In genomic region chr1:147083919-147084272, GRCh38 we compare ENCODE assay signal across 10 cellular contexts.
DNase-seq lines count a peak whose midpoint lies in the region; ATAC-seq and TF ChIP-seq lines count a peak whose summit lies in the region.
"Had no signal": no experiment of that assay in that cellular context is flagged by ENCODE, and none has a peak within 500 bp of the region (broad histone marks: within the 10 kb centered on the region; RNA-seq: fewer than 3 reads in every experiment).

No MANE protein-coding gene starts in this region.

- H3K27me3 ChIP-seq in iPS-20b (ENCODE audit: insufficient read depth, low read length) = peaks cover 71% of the 10 kb centered on the region
- peaks cover 4 to 66% (median 26%) of the 10 kb centered on the region in 3 donors for H3K27me3 ChIP-seq in stomach
- H3K27me3 ChIP-seq in PC-3 (ENCODE audit: low read length) = no peaks in the 10 kb centered on the region

- H3K27ac ChIP-seq in iPS-20b (ENCODE audit: low read length) (no peak overlapping the region), stomach (peak overlapping the region in 4 of 5 donors; percentile 10 to 76 (median 34)), PC-3 (ENCODE audit: low read length) (no peak overlapping the region)
- H3K27ac ChIP-seq: thyroid gland had no signal

- no peak for DNase-seq in activated CD4-positive, alpha-beta T cell treated with anti-CD3 and anti-CD28 coated beads for 36 hours
- DNase-seq in activated CD4-positive, alpha-beta T cell treated with anti-CD3 and anti-CD28 coated beads, Interleukin-2, amount 50 U/mL, for 1 hour = no peak
- no peak for DNase-seq in activated CD8-positive, alpha-beta T cell treated with anti-CD3 and anti-CD28 coated beads for 36 hours
- DNase-seq in stomach (no peak), PC-3 (no peak), epidermal melanocyte (ENCODE audit: insufficient read length, low spot score) (no peak), glomerular visceral epithelial cell (ENCODE audit: extremely low spot score) (no peak)
- DNase-seq: COR-L47 had no signal

- POLR2A ChIA-PET in activated CD4-positive, alpha-beta T cell treated with anti-CD3 and anti-CD28 coated beads for 36 hours (lab: Charles Lee) = interaction anchor here (0.7 to 2.2 kb wide), 30 partner anchors 8 to 1619 kb away, joined by 3 to 41 read pairs (median 6); partner anchors contain the start of genes BCL9, CHD1L and PRKAB2
- POLR2A ChIA-PET in activated CD8-positive, alpha-beta T cell treated with anti-CD3 and anti-CD28 coated beads for 36 hours (lab: Charles Lee) = interaction anchor here (0.6 to 2.1 kb wide), 42 partner anchors 8 to 1251 kb away, joined by 3 to 76 read pairs (median 5); partner anchors contain the start of genes BCL9, CHD1L, FMO5 and PRKAB2
- POLR2A ChIA-PET in PC-3 (lab: Charles Lee; ENCODE audit: unreplicated experiment) = no interaction called here

- BruUV-seq in PC-3 (replicated peaks; lab: Mats Ljungman, UMichigan) = no TSS peak

- no peak for TF ChIP-seq EP300 in stomach (IDR thresholded peaks at IDR 0.05)

- no peaks in the 10 kb centered on the region for H3F3A ChIP-seq in PC-3 (ENCODE audit: low read length, unreplicated experiment)

- no peak for TF ChIP-seq POLR2A in stomach (IDR thresholded peaks at IDR 0.05)

- H2AFZ ChIP-seq in PC-3 (ENCODE audit: low read length) = no peak overlapping the region

- H3K9me3 ChIP-seq in iPS-20b (ENCODE audit: insufficient read depth, low read depth, low read length) (no peaks in the 10 kb centered on the region; the same call in 1 of the 2 replicates), stomach (peaks cover 1 to 14% (median 7%) of the 10 kb centered on the region in 4 donors), PC-3 (ENCODE audit: low read length) (no peaks in the 10 kb centered on the region; the same call in 1 of the 2 replicates)
- H3K9me3 ChIP-seq: thyroid gland had no signal

- H3K79me2 ChIP-seq in PC-3 (ENCODE audit: low read length) = no peaks in the 10 kb centered on the region

- H3K36me3 ChIP-seq in iPS-20b (ENCODE audit: insufficient read depth, low read depth, low read length) (no peaks in the 10 kb centered on the region), stomach (no peaks in the 10 kb centered on the region), PC-3 (ENCODE audit: low read depth, low read length) (no peaks in the 10 kb centered on the region)
- H3K36me3 ChIP-seq: thyroid gland had no signal

- peak overlapping the region; percentile 100 for H3K27ac Mint-ChIP-seq in activated CD4-positive, alpha-beta T cell treated with anti-CD3 and anti-CD28 coated beads for 36 hours
- H3K27ac Mint-ChIP-seq in activated CD8-positive, alpha-beta T cell treated with anti-CD3 and anti-CD28 coated beads for 36 hours = peak overlapping the region; percentile 100

- 15 to 33% (median 16%) methylated on average over 18 of the region's 18 CpGs for WGBS in stomach, 5 donors

- no peak overlapping the region for H3K4me2 ChIP-seq in PC-3 (ENCODE audit: low read length)

- no peaks in the 10 kb centered on the region for H3K9me2 ChIP-seq in PC-3 (replicated peaks; ENCODE audit: low read length)

- H3K9ac ChIP-seq in iPS-20b (ENCODE audit: low read depth, low read length) = peak overlapping the region; percentile 14; the same call in 1 of the 2 replicates
- H3K9ac ChIP-seq in PC-3 (ENCODE audit: low read length) = no peak overlapping the region

- TF ChIP-seq CTCF in activated CD8-positive, alpha-beta T cell treated with anti-CD3 and anti-CD28 coated beads for 36 hours (IDR thresholded peaks at IDR 0.05) = no peak
- no peak for TF ChIP-seq CTCF in stomach (IDR thresholded peaks at IDR 0.05)
- TF ChIP-seq CTCF in PC-3 (conservative IDR thresholded peaks at IDR 0.05; ENCODE audit: low read depth, low read length) = no peak

- no peaks in the 10 kb centered on the region for H3K36me3 Mint-ChIP-seq in activated CD4-positive, alpha-beta T cell treated with anti-CD3 and anti-CD28 coated beads for 36 hours (ENCODE audit: low read depth)
- H3K36me3 Mint-ChIP-seq in activated CD8-positive, alpha-beta T cell treated with anti-CD3 and anti-CD28 coated beads for 36 hours (ENCODE audit: low read depth) = no peaks in the 10 kb centered on the region

- CTCF ChIA-PET in activated CD4-positive, alpha-beta T cell treated with anti-CD3 and anti-CD28 coated beads for 36 hours (lab: Charles Lee) = interaction anchor here (2.1 kb wide), 1 partner anchor 158 kb away, joined by 8 read pairs; the partner anchor contains the start of gene CHD1L
- CTCF ChIA-PET in activated CD8-positive, alpha-beta T cell treated with anti-CD3 and anti-CD28 coated beads for 36 hours (lab: Charles Lee) = interaction anchor here (1.3 kb wide), 1 partner anchor 158 kb away, joined by 4 read pairs; the partner anchor contains the start of gene CHD1L
- CTCF ChIA-PET in PC-3 (lab: Charles Lee) = no interaction called here

- H4K20me1 ChIP-seq in PC-3 (ENCODE audit: low read length) = no peaks in the 10 kb centered on the region

- H3K4me1 Mint-ChIP-seq in activated CD4-positive, alpha-beta T cell treated with anti-CD3 and anti-CD28 coated beads for 36 hours = peaks cover 30% of the 10 kb centered on the region
- H3K4me1 Mint-ChIP-seq in activated CD8-positive, alpha-beta T cell treated with anti-CD3 and anti-CD28 coated beads for 36 hours (ENCODE audit: low read depth) = peaks cover 43% of the 10 kb centered on the region

- peak overlapping the region; percentile 87 for H3K4me3 ChIP-seq in iPS-20b (ENCODE audit: low read length)
- peak overlapping the region; percentile 40 to 55 (median 52) for H3K4me3 ChIP-seq in stomach
- no peak overlapping the region for H3K4me3 ChIP-seq in PC-3 (ENCODE audit: low read length)

- H3K4me1 ChIP-seq in iPS-20b (ENCODE audit: insufficient read depth, low read length) = peaks cover 12% of the 10 kb centered on the region; the same call in 1 of the 2 replicates
- peaks cover 26 to 41% (median 36%) of the 10 kb centered on the region in 4 donors for H3K4me1 ChIP-seq in stomach
- H3K4me1 ChIP-seq in PC-3 (ENCODE audit: insufficient read depth, low read length) = no peaks in the 10 kb centered on the region

- peak; percentile 0 for ATAC-seq in activated CD4-positive, alpha-beta T cell treated with anti-CD3 and anti-CD28 coated beads for 36 hours
- no peak for ATAC-seq in activated CD8-positive, alpha-beta T cell treated with anti-CD3 and anti-CD28 coated beads for 36 hours
- no peak for ATAC-seq in PC-3

- peaks cover 48% of the 10 kb centered on the region for H3K27me3 Mint-ChIP-seq in activated CD4-positive, alpha-beta T cell treated with anti-CD3 and anti-CD28 coated beads for 36 hours
- peaks cover 41% of the 10 kb centered on the region for H3K27me3 Mint-ChIP-seq in activated CD8-positive, alpha-beta T cell treated with anti-CD3 and anti-CD28 coated beads for 36 hours

- H3K4me3 Mint-ChIP-seq in activated CD4-positive, alpha-beta T cell treated with anti-CD3 and anti-CD28 coated beads for 36 hours = peak overlapping the region; percentile 80
- H3K4me3 Mint-ChIP-seq in activated CD8-positive, alpha-beta T cell treated with anti-CD3 and anti-CD28 coated beads for 36 hours = peak overlapping the region; percentile 86

- peaks cover 5% of the 10 kb centered on the region for H3K9me3 Mint-ChIP-seq in activated CD4-positive, alpha-beta T cell treated with anti-CD3 and anti-CD28 coated beads for 36 hours (ENCODE audit: low read depth)
- peaks cover 3% of the 10 kb centered on the region for H3K9me3 Mint-ChIP-seq in activated CD8-positive, alpha-beta T cell treated with anti-CD3 and anti-CD28 coated beads for 36 hours

- intact Hi-C loops in activated CD4-positive, alpha-beta T cell treated with anti-CD3 and anti-CD28 coated beads for 36 hours (cut with DNase I, micrococcal nuclease) = loop anchor here (1.0 to 5.0 kb wide), 6 partner anchors 37 to 461 kb away; partner anchors contain the start of genes CHD1L (in 2 of the 2) and PRKAB2 (in 2 of the 2)
- intact Hi-C loops in activated CD8-positive, alpha-beta T cell treated with anti-CD3 and anti-CD28 coated beads for 36 hours (cut with micrococcal nuclease) = loop anchor here (10.0 kb wide), 1 partner anchor 161 kb away; the partner anchor contains the start of gene CHD1L
- intact Hi-C loops in stomach (cut with DNase I; ENCODE audit: low total_unique reads) = no loop called here
- intact Hi-C loops in PC-3 (cut with micrococcal nuclease) = no loop called here

Comparison
In these comparisons a context has a peak if more than half of its experiments do, and no peak if none do; other contexts are left out.
1. H3K27ac ChIP-seq: peak in stomach (4 of 5); none in iPS-20b (single experiment) and PC-3 (single experiment).
2. intact Hi-C loops: an anchor here in activated CD4-positive, alpha-beta T cell treated with anti-CD3 and anti-CD28 coated beads for 36 hours (1.0 to 5.0 kb wide) and activated CD8-positive, alpha-beta T cell treated with anti-CD3 and anti-CD28 coated beads for 36 hours (10.0 kb wide); none called in stomach and PC-3.